In the genomic region with DNA sequence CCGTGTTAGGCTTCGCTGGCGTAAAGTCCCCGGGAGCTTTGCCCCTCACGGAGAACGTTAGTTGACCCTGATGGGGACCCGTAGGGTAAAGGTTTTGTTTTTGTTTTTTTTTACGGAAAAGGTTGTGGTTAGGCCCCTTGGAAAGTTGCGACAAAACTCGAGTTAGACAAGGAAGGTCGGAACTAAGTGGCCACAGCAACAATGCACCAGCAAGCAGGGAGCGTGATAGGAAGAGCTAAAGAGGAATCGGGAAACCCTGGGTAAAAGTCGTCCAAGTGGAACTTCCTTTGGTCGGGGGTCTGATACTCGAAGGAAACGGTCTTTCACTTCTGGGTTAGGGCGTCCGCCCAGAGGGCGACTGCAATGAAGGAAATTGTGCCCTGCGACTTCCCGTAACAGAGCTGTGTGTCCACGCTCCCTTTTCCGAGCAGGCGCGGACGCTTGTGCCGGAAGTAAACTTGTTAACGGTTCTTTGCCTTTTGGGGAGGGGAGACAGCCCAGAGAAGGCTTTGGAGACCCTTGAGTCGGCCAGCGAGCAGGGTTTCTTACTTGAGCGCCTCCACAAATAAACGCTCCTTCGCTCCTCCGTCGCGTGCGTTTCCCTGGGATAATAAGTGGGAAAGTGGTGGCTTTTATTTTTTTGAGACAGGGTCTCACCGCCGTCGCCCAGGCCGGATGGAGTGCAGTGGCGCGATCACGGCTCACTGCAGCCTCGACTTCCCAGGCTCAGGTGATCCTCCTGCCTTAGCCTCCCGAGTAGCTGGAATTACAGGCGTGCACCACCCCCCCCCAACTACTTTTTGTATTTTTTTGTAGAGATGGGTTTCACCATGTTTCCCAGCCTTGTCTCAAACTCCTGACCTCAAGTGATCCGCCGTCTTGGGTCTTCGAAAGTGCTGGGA, we compare ENCODE assay signal across 8 cellular contexts. TPM values are rescaled to one million over a fixed set of nuclear protein-coding genes. Genes with fewer than 3 reads are reported as not detected.
DNase-seq lines count a peak whose midpoint lies in the region; ATAC-seq, FAIRE-seq and TF ChIP-seq lines count a peak whose summit lies in the region.

No MANE protein-coding gene starts in this region.

- no peaks in the 10 kb centered on the region for H3K9me3 ChIP-seq in HepG2 (ENCODE audit: low read length)

- intact Hi-C loops in dendritic cell treated with granulocyte-macrophage colony-stimulating factor and Interleukin-4, amounts not matched to agents 40 ng/mL and 50 ng/mL, for 4 days (cut with micrococcal nuclease), result loop anchor here (1.0 to 5.0 kb wide), 5 partner anchors 38 to 119 kb away; partner anchors contain the start of genes NIFK, RNU4ATAC and TSN
- intact Hi-C loops in HepG2 (cut with micrococcal nuclease; ENCODE audit: unreplicated experiment), result loop anchor here (1.0 to 5.0 kb wide), 5 partner anchors 17 to 120 kb away; partner anchors contain the start of gene RNU4ATAC

- in situ Hi-C loops in HepG2 (cut with HindIII; ENCODE audit: extremely low pct_ligation_motif_present, low pct_unique_long_range_greater_than_20kb), result loop anchor here (5.0 kb wide), 1 partner anchor 118 kb away; the partner anchor contains the start of gene RNU4ATAC

- H3K27ac Mint-ChIP-seq in activated CD4-positive, alpha-beta T cell treated with anti-CD3 and anti-CD28 coated beads, Interleukin-2, amount 10 ng/mL, durations not matched to agents 7 days and 5 days, result peak overlapping the region; percentile 100
- H3K27ac Mint-ChIP-seq in dendritic cell treated with granulocyte-macrophage colony-stimulating factor and Interleukin-4, amounts not matched to agents 40 ng/mL and 50 ng/mL, for 4 days, result peak overlapping the region; percentile 99

- TF ChIP-seq RAD21 in HepG2 (CRISPR knock-in tag; IDR thresholded peaks at IDR 0.05), result peak; percentile 20; the same call in 1 of the 2 replicates

- TF ChIP-seq CTCF in BJ (IDR thresholded peaks at IDR 0.05; ENCODE audit: insufficient read depth, low read depth, low read length) (no peak), HepG2 (CRISPR knock-in tag; IDR thresholded peaks at IDR 0.05) (no peak; the same call in 1 of the 2 replicates)

- POLR2A ChIA-PET in BJ (lab: Charles Lee), result interaction anchor here (0.6 kb wide), 2 partner anchors 120 to 522 kb away, joined by 3 to 4 read pairs; no protein-coding TSS in a partner anchor
- POLR2A ChIA-PET in activated CD4-positive, alpha-beta T cell treated with anti-CD3 and anti-CD28 coated beads, Interleukin-2, amount 10 ng/mL, durations not matched to agents 7 days and 5 days (lab: Charles Lee), result interaction anchor here (0.6 to 1.3 kb wide), 5 partner anchors 15 to 119 kb away, joined by 3 to 12 read pairs (median 4); partner anchors contain the start of gene RNU4ATAC
- POLR2A ChIA-PET in HepG2 (lab: Yijun Ruan, JAX), result interaction anchor here (0.9 to 4.4 kb wide), 33 partner anchors 8 to 1971 kb away, joined by 3 to 119 read pairs (median 5); partner anchors contain the start of genes NIFK, RNU4ATAC, TMEM177 and TSN

- DNase-seq in BJ (ENCODE audit: low read depth) (peak; percentile 47), NCI-H526 treated with DMSO at 0.1 percent for 48 hours (lab: John Stamatoyannopoulos, UW) (peak; percentile 84), HepG2 (ENCODE audit: low spot score) (peak; percentile 93)
- peak; percentile 93 for DNase-seq in activated CD4-positive, alpha-beta T cell treated with anti-CD3 and anti-CD28 coated beads, Interleukin-2, amount 10 ng/mL, durations not matched to agents 7 days and 5 days
- DNase-seq in stimulated activated CD4-positive, alpha-beta T cell treated with anti-CD3 and anti-CD28 coated beads, Interleukin-2, amount 100 ng/mL, for 48 hours, result peak; percentile 76 to 80

- peak overlapping the region; percentile 95 for H3K4me3 Mint-ChIP-seq in activated CD4-positive, alpha-beta T cell treated with anti-CD3 and anti-CD28 coated beads, Interleukin-2, amount 10 ng/mL, durations not matched to agents 7 days and 5 days
- peak overlapping the region; percentile 89 for H3K4me3 Mint-ChIP-seq in dendritic cell treated with granulocyte-macrophage colony-stimulating factor and Interleukin-4, amounts not matched to agents 40 ng/mL and 50 ng/mL, for 4 days

- H3K79me2 ChIP-seq in HepG2 (ENCODE audit: insufficient read depth, low read length), result peaks cover 61% of the 10 kb centered on the region

- peaks cover 37% of the 10 kb centered on the region for H3K36me3 Mint-ChIP-seq in activated CD4-positive, alpha-beta T cell treated with anti-CD3 and anti-CD28 coated beads, Interleukin-2, amount 10 ng/mL, durations not matched to agents 7 days and 5 days (ENCODE audit: low read depth)
- peaks cover 29% of the 10 kb centered on the region for H3K36me3 Mint-ChIP-seq in dendritic cell treated with granulocyte-macrophage colony-stimulating factor and Interleukin-4, amounts not matched to agents 40 ng/mL and 50 ng/mL, for 4 days (ENCODE audit: low read depth)

- H3K4me3 ChIP-seq in BJ (ENCODE audit: low read depth, low read length), result peak overlapping the region; percentile 91
- peak overlapping the region; percentile 71 to 96 (median 95) for H3K4me3 ChIP-seq in HepG2 (replicated peaks in 1 of 3; ENCODE audit: insufficient read depth in 1 of 3, low read depth in 2 of 3, low read length in 3 of 3)

- H3K36me3 ChIP-seq in BJ (ENCODE audit: control insufficient read depth, insufficient read depth, low read length) (no peaks in the 10 kb centered on the region), HepG2 (replicated peaks in 1 of 2; ENCODE audit: control insufficient read depth in 1 of 2, insufficient read depth in 2 of 2, low read length in 2 of 2) (no peaks in the 10 kb centered on the region)

- no peaks in the 10 kb centered on the region for H3K27me3 Mint-ChIP-seq in activated CD4-positive, alpha-beta T cell treated with anti-CD3 and anti-CD28 coated beads, Interleukin-2, amount 10 ng/mL, durations not matched to agents 7 days and 5 days
- H3K27me3 Mint-ChIP-seq in dendritic cell treated with granulocyte-macrophage colony-stimulating factor and Interleukin-4, amounts not matched to agents 40 ng/mL and 50 ng/mL, for 4 days, result no peaks in the 10 kb centered on the region

- TF ChIP-seq EP300 in HepG2 (IDR thresholded peaks at IDR 0.05; ENCODE audit: low read depth in 2 of 2, low read length in 2 of 2) (0 out of 4 replicates have a peak, but pooled peaks of 1 of the 2 experiments have one; percentile 28), HepG2 (CRISPR knock-in tag; IDR thresholded peaks at IDR 0.05; ENCODE audit: borderline replicate concordance) (no peak; the same call in none of the 2 replicates)

- no peaks in the 10 kb centered on the region for H3K9me3 Mint-ChIP-seq in activated CD4-positive, alpha-beta T cell treated with anti-CD3 and anti-CD28 coated beads, Interleukin-2, amount 10 ng/mL, durations not matched to agents 7 days and 5 days
- no peaks in the 10 kb centered on the region for H3K9me3 Mint-ChIP-seq in dendritic cell treated with granulocyte-macrophage colony-stimulating factor and Interleukin-4, amounts not matched to agents 40 ng/mL and 50 ng/mL, for 4 days

- H3K4me1 Mint-ChIP-seq in activated CD4-positive, alpha-beta T cell treated with anti-CD3 and anti-CD28 coated beads, Interleukin-2, amount 10 ng/mL, durations not matched to agents 7 days and 5 days, result peaks cover 65% of the 10 kb centered on the region
- H3K4me1 Mint-ChIP-seq in dendritic cell treated with granulocyte-macrophage colony-stimulating factor and Interleukin-4, amounts not matched to agents 40 ng/mL and 50 ng/mL, for 4 days (ENCODE audit: low read depth), result peaks cover 68% of the 10 kb centered on the region

- H3K9ac ChIP-seq in HepG2 (ENCODE audit: insufficient read depth, low read depth, low read length), result peak overlapping the region; percentile 99

- peaks cover 6% of the 10 kb centered on the region; the same call in 1 of the 2 replicates for H4K20me1 ChIP-seq in HepG2 (ENCODE audit: insufficient read depth, low read length)

- no peak for FAIRE-seq in HepG2 (lab: Jason Lieb, UNC)

- 2% methylated on average over 46 of the region's 51 CpGs for WGBS in HepG2 (ENCODE audit: low lambda C conversion rate)

- peaks cover 52% of the 10 kb centered on the region for H3K4me1 ChIP-seq in HepG2 (ENCODE audit: insufficient read depth, low read length)

- no peaks in the 10 kb centered on the region for H3K27me3 ChIP-seq in BJ (ENCODE audit: control insufficient read depth, insufficient read depth, low read length)
- no peaks in the 10 kb centered on the region; a peak in 2 of 5 replicates for H3K27me3 ChIP-seq in HepG2 (ENCODE audit: control insufficient read depth in 1 of 2, insufficient read depth in 2 of 2, low read length in 2 of 2)

- H3K27ac ChIP-seq in HepG2 (ENCODE audit: extremely low read length, insufficient read depth, low read length), result peak overlapping the region; percentile 99

- TF ChIP-seq POLR2A in HepG2 (IDR thresholded peaks at IDR 0.05; ENCODE audit: insufficient read depth in 1 of 2, low read depth in 2 of 2, low read length in 2 of 2), result peak; percentile 66 to 92

- CTCF ChIA-PET in BJ (lab: Yijun Ruan, JAX), result interaction anchor here (1.0 to 1.8 kb wide), 4 partner anchors 83 to 297 kb away, joined by 3 to 4 read pairs (median 3); partner anchors contain the start of gene NIFK
- CTCF ChIA-PET in activated CD4-positive, alpha-beta T cell treated with anti-CD3 and anti-CD28 coated beads, Interleukin-2, amount 10 ng/mL, durations not matched to agents 7 days and 5 days (lab: Charles Lee), result interaction anchor here (0.6 to 1.4 kb wide), 14 partner anchors 8 to 294 kb away, joined by 3 to 4 read pairs (median 3); partner anchors contain the start of gene RNU4ATAC
- CTCF ChIA-PET in HepG2 (lab: Yijun Ruan, JAX; ENCODE audit: low intra/inter-chr PET ratio, low total read pairs), result no interaction called here

- peak overlapping the region; percentile 95 for H2AFZ ChIP-seq in HepG2 (ENCODE audit: low read length)

- H3K4me2 ChIP-seq in HepG2 (ENCODE audit: low read depth, low read length), result peak overlapping the region; percentile 92

- TSS peak; percentile 76 for BruUV-seq in HepG2 (replicated peaks; lab: Mats Ljungman, UMichigan)

- ATAC-seq in GM19328 (IDR thresholded peaks at IDR 0.05; ENCODE audit: unreplicated experiment) (peak; percentile 45), HG03520 (IDR thresholded peaks at IDR 0.05; ENCODE audit: unreplicated experiment) (peak; percentile 45), HepG2 (peak; percentile 73)

RNA-seq across cellular contexts. Expression of gene CLASP1, which starts 0.6 kb away (rescaled TPM):
- 7.1 and 12.4 TPM in 2 replicates for polyA plus RNA-seq in BJ (2011; rRNA removed)
- polyA minus RNA-seq in BJ (2011; rRNA and poly(A)+ RNA removed), result 34.8 and 42.7 TPM in 2 replicates
- 10 to 100 TPM; 52.7 to 54.9 TPM for total RNA-seq in activated CD4-positive, alpha-beta T cell treated with anti-CD3 and anti-CD28 coated beads, Interleukin-2, amount 10 ng/mL, durations not matched to agents 7 days and 5 days
- 47.9 and 63.6 TPM in 2 replicates for total RNA-seq in HepG2 (2016; rRNA removed; fragmentation: Illumina TruSeq; extraction: Trizol)
- total RNA-seq in HepG2 (2016; cell fraction: cytosol; rRNA removed; fragmentation: Illumina TruSeq; extraction: Trizol; ENCODE audit: low read depth), result 24.7 and 26.3 TPM in 2 replicates
- 46.4 and 58.7 TPM in 2 replicates for total RNA-seq in HepG2 (2016; cell fraction: insoluble cytoplasmic fraction; rRNA removed; fragmentation: Illumina TruSeq; extraction: Trizol)
- 21.5 and 29.4 TPM in 2 replicates for total RNA-seq in HepG2 (2016; cell fraction: membrane; rRNA removed; fragmentation: Illumina TruSeq; extraction: Trizol)
- total RNA-seq in HepG2 (2016; cell fraction: nucleus; rRNA removed; fragmentation: Illumina TruSeq; extraction: Trizol), result 111 and 117 TPM in 2 replicates
- 9.4 and 11.7 TPM in 2 replicates for polyA plus RNA-seq in HepG2 (2011; rRNA removed)
- 4.0 and 4.5 TPM in 2 replicates for polyA plus RNA-seq in HepG2 (2011; cell fraction: cytosol; rRNA removed)
- 52.6 and 54.9 TPM in 2 replicates for polyA plus RNA-seq in HepG2 (2011; cell fraction: nucleus; rRNA removed)
- polyA plus RNA-seq in HepG2 (2012), result 33.3 and 40.1 TPM in 2 replicates
- 0.78 and 1.2 TPM in 2 replicates for polyA plus RNA-seq in HepG2 (2016; cell fraction: cytosol; fragmentation: Illumina TruSeq; extraction: Trizol; ENCODE audit: low read depth)
- polyA plus RNA-seq in HepG2 (2016; cell fraction: insoluble cytoplasmic fraction; fragmentation: Illumina TruSeq; extraction: Trizol; ENCODE audit: low read depth), result 21.9 and 26.0 TPM in 2 replicates
- 3.2 and 4.0 TPM in 2 replicates for polyA plus RNA-seq in HepG2 (2016; cell fraction: membrane; fragmentation: Illumina TruSeq; extraction: Trizol; ENCODE audit: low read depth)
- polyA plus RNA-seq in HepG2 (2016; cell fraction: nucleus; fragmentation: Illumina TruSeq; extraction: Trizol; ENCODE audit: insufficient read depth, low read depth), result 56.7 and 58.9 TPM in 2 replicates
- 22.8 and 49.1 TPM in 2 replicates for polyA minus RNA-seq in HepG2 (2011; rRNA and poly(A)+ RNA removed; ENCODE audit: low replicate concordance)
- polyA minus RNA-seq in HepG2 (2011; cell fraction: cytosol; rRNA and poly(A)+ RNA removed), result 20.9 and 21.4 TPM in 2 replicates
- polyA minus RNA-seq in HepG2 (2011; cell fraction: nucleus; rRNA and poly(A)+ RNA removed), result 240 and 255 TPM in 2 replicates

Comparison
In these comparisons a context has a peak if more than half of its experiments do, and no peak if none do; other contexts are left out.
1. Peak in every context shown above with its lines: DNase-seq, ATAC-seq, H3K4me3 ChIP-seq and H3K27ac ChIP-seq.